1 cellular context compared by ENCODE assay signal in the genomic region with DNA sequence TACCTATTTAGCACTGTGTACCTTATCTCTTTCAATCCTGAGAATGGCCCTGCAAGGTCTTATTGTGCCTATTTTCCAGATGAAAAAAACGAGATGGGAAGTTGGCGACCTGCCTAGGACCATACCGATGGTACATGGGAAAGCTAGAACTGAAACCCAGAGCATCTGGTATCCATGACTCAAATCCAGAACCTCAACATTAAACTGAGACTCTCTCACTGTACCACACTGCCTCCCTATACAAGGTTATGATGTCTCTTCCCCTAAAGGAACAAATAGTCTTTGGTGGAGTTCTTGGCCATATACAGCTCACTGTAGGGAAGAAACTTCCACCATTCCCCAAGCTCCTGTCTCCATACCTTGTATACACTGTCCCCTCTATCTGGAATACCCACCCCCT.
TF ChIP-seq lines count a peak whose summit lies in the region.

No MANE protein-coding gene starts in this region.

TF ChIP-seq in HepG2, 621 proteins besides CTCF, POLR2A, EP300 and RAD21 (continued from another document):
- TF ChIP-seq, protein P1, sequence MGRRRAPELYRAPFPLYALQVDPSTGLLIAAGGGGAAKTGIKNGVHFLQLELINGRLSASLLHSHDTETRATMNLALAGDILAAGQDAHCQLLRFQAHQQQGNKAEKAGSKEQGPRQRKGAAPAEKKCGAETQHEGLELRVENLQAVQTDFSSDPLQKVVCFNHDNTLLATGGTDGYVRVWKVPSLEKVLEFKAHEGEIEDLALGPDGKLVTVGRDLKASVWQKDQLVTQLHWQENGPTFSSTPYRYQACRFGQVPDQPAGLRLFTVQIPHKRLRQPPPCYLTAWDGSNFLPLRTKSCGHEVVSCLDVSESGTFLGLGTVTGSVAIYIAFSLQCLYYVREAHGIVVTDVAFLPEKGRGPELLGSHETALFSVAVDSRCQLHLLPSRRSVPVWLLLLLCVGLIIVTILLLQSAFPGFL (CRISPR knock-in tag; IDR thresholded peaks at IDR 0.05), result no peak
- TF ChIP-seq FOSL1 (CRISPR knock-in tag; IDR thresholded peaks at IDR 0.05; ENCODE audit: borderline replicate concordance) (no peak), ZNF292 (CRISPR knock-in tag; IDR thresholded peaks at IDR 0.05; ENCODE audit: borderline replicate concordance, low read depth) (no peak), NFRKB (IDR thresholded peaks at IDR 0.05) (no peak), NCOR1 (IDR thresholded peaks at IDR 0.05; ENCODE audit: borderline replicate concordance, low read length) (no peak), ZNF335 (CRISPR knock-in tag; IDR thresholded peaks at IDR 0.05) (no peak), ZNF737 (CRISPR knock-in tag; IDR thresholded peaks at IDR 0.05; ENCODE audit: borderline replicate concordance) (no peak), RBFOX2 (IDR thresholded peaks at IDR 0.05; ENCODE audit: low read depth, low read length) (no peak), TGIF2 (CRISPR knock-in tag; IDR thresholded peaks at IDR 0.05) (no peak)
- TF ChIP-seq, protein P2, sequence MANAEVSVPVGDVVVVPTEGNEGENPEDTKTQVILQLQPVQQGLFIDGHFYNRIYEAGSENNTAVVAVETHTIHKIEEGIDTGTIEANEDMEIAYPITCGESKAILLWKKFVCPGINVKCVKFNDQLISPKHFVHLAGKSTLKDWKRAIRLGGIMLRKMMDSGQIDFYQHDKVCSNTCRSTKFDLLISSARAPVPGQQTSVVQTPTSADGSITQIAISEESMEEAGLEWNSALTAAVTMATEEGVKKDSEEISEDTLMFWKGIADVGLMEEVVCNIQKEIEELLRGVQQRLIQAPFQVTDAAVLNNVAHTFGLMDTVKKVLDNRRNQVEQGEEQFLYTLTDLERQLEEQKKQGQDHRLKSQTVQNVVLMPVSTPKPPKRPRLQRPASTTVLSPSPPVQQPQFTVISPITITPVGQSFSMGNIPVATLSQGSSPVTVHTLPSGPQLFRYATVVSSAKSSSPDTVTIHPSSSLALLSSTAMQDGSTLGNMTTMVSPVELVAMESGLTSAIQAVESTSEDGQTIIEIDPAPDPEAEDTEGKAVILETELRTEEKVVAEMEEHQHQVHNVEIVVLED (CRISPR knock-in tag; IDR thresholded peaks at IDR 0.05; ENCODE audit: borderline replicate concordance), result no peak
- TF ChIP-seq, protein P3, sequence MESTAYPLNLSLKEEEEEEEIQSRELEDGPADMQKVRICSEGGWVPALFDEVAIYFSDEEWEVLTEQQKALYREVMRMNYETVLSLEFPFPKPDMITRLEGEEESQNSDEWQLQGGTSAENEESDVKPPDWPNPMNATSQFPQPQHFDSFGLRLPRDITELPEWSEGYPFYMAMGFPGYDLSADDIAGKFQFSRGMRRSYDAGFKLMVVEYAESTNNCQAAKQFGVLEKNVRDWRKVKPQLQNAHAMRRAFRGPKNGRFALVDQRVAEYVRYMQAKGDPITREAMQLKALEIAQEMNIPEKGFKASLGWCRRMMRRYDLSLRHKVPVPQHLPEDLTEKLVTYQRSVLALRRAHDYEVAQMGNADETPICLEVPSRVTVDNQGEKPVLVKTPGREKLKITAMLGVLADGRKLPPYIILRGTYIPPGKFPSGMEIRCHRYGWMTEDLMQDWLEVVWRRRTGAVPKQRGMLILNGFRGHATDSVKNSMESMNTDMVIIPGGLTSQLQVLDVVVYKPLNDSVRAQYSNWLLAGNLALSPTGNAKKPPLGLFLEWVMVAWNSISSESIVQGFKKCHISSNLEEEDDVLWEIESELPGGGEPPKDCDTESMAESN (CRISPR knock-in tag; conservative IDR thresholded peaks at IDR 0.05), result no peak
- TF ChIP-seq, protein P4, sequence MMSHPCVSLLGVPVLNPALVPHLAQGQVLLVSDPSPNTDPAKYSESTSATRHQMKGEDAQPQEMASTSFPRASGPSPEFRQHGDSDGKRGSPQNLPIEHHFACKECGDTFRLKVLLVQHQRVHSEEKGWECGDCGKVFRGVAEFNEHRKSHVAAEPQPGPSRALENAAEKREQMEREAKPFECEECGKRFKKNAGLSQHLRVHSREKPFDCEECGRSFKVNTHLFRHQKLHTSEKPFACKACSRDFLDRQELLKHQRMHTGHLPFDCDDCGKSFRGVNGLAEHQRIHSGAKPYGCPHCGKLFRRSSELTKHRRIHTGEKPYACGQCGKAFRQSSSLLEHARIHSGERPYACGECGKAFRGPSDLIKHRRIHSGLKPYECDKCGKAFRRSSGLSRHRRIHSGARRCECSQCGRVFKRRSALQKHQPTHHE (CRISPR knock-in tag; IDR thresholded peaks at IDR 0.05; ENCODE audit: borderline replicate concordance), result no peak
